ENCODE assay signal across 1 cellular context in the genomic region with DNA sequence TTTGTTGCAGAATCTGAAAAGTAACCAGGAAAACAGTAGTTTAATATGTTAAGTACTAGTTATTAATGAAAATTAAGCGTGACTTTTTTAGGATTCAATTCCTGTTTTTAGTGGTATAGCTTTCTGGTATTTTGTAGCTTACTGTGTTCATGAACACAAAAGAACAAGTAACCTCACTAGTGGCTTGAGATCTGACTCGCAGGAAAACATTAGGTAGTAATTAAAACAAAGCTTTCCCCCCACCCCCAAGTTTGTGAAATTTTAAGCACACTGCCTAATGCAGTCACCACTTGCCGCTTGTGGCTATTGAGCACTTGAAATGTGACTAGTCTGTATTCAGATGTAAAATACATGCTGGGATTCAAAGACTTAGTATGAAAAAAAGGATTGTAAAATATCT.
TF ChIP-seq lines count a peak whose summit lies in the region.

No MANE protein-coding gene starts in this region.

TF ChIP-seq in WTC11, 78 proteins besides CTCF, POLR2A, EP300 and RAD21 (continued from another document):
- TF ChIP-seq, protein P1, sequence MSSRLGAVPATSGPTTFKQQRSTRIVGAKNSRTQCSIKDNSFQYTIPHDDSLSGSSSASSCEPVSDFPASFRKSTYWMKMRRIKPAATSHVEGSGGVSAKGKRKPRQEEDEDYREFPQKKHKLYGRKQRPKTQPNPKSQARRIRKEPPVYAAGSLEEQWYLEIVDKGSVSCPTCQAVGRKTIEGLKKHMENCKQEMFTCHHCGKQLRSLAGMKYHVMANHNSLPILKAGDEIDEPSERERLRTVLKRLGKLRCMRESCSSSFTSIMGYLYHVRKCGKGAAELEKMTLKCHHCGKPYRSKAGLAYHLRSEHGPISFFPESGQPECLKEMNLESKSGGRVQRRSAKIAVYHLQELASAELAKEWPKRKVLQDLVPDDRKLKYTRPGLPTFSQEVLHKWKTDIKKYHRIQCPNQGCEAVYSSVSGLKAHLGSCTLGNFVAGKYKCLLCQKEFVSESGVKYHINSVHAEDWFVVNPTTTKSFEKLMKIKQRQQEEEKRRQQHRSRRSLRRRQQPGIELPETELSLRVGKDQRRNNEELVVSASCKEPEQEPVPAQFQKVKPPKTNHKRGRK (CRISPR knock-in tag; IDR thresholded peaks at IDR 0.05; ENCODE audit: borderline replicate concordance) = no peak
- no peak for TF ChIP-seq HMGA2 (CRISPR knock-in tag; IDR thresholded peaks at IDR 0.05)
- TF ChIP-seq OVOL2 (CRISPR knock-in tag; IDR thresholded peaks at IDR 0.05; ENCODE audit: borderline replicate concordance) = no peak
- no peak for TF ChIP-seq NFYB (CRISPR knock-in tag; conservative IDR thresholded peaks at IDR 0.05; ENCODE audit: low read depth)
